ENCODE assay signal across 28 cellular contexts in genomic region chr11:22474621-22475020, GRCh38.
"Had no signal": no experiment of that assay in that cellular context is flagged by ENCODE, and none has a peak within 500 bp of the region (broad histone marks: within the 10 kb centered on the region; RNA-seq: fewer than 3 reads in every experiment).

No MANE protein-coding gene starts in this region.

- H3K9me3 Mint-ChIP-seq: dendritic cell treated with granulocyte-macrophage colony-stimulating factor and Interleukin-4, amounts not matched to agents 40 ng/mL and 50 ng/mL, for 4 days; memory B cell; naive thymus-derived CD8-positive, alpha-beta T cell had no signal

- H3K4me1 Mint-ChIP-seq: immature natural killer cell; memory B cell; naive B cell; naive thymus-derived CD8-positive, alpha-beta T cell had no signal

- H3K27me3 Mint-ChIP-seq: dendritic cell treated with granulocyte-macrophage colony-stimulating factor and Interleukin-4, amounts not matched to agents 40 ng/mL and 50 ng/mL, for 4 days; memory B cell; naive B cell had no signal

- H3K4me2 ChIP-seq: hepatocyte had no signal

- H2AFZ ChIP-seq: hepatocyte had no signal

- H3K27ac ChIP-seq: colonic mucosa, epithelial cell of prostate, esophagus squamous epithelium, foreskin keratinocyte, gastroesophageal sphincter, heart left ventricle, hepatocyte, left ventricle myocardium inferior, lower lobe of right lung had no signal

- DNase-seq: colonic mucosa; cortex of kidney; effector CD8-positive, alpha-beta T cell; erythroblast; esophagus squamous epithelium; foreskin keratinocyte; heart left ventricle; hypothalamus; immature natural killer cell; islet precursor cell; kidney; kidney glomerular epithelial cell; left colon; left ventricle myocardium inferior; lower lobe of right lung; mesendoderm; midbrain; mucosa of descending colon; naive B cell; naive thymus-derived CD8-positive, alpha-beta T cell had no signal

- H3K4me3 Mint-ChIP-seq: dendritic cell treated with granulocyte-macrophage colony-stimulating factor and Interleukin-4, amounts not matched to agents 40 ng/mL and 50 ng/mL, for 4 days; immature natural killer cell; memory B cell; naive B cell; naive thymus-derived CD8-positive, alpha-beta T cell had no signal

- H3K4me1 ChIP-seq: colonic mucosa, esophagus squamous epithelium, foreskin keratinocyte, gastroesophageal sphincter, heart left ventricle, left ventricle myocardium inferior, lower lobe of right lung had no signal

- ATAC-seq: esophagus mucosa; foreskin keratinocyte; gastroesophageal sphincter; heart left ventricle; left colon; left lobe of liver; lower lobe of right lung; mucosa of descending colon; naive thymus-derived CD8-positive, alpha-beta T cell had no signal

- H3K36me3 Mint-ChIP-seq: immature natural killer cell; memory B cell; naive B cell; naive thymus-derived CD8-positive, alpha-beta T cell had no signal

- H3K79me2 ChIP-seq: hepatocyte had no signal

- H3K4me3 ChIP-seq: colonic mucosa, esophagus squamous epithelium, gastroesophageal sphincter, heart left ventricle, hepatocyte, left ventricle myocardium inferior, lower lobe of right lung, mucosa of descending colon had no signal

- H3K27me3 ChIP-seq: colonic mucosa, esophagus squamous epithelium, foreskin keratinocyte, gastroesophageal sphincter, heart left ventricle, hepatocyte had no signal

- FAIRE-seq: frontal cortex, kidney had no signal

- H3K9me3 ChIP-seq: colonic mucosa, esophagus squamous epithelium, gastroesophageal sphincter, heart left ventricle, left ventricle myocardium inferior, lower lobe of right lung, mucosa of descending colon had no signal

- H3K36me3 ChIP-seq: colonic mucosa, esophagus squamous epithelium, gastroesophageal sphincter, heart left ventricle, left ventricle myocardium inferior, lower lobe of right lung had no signal

- H3K27ac Mint-ChIP-seq: dendritic cell treated with granulocyte-macrophage colony-stimulating factor and Interleukin-4, amounts not matched to agents 40 ng/mL and 50 ng/mL, for 4 days; immature natural killer cell; memory B cell; naive B cell; naive thymus-derived CD8-positive, alpha-beta T cell had no signal
